ENCODE assay signal across 1 cellular context in genomic region chr1:114745351-114745750, GRCh38.
TF ChIP-seq lines count a peak whose summit lies in the region.

No MANE protein-coding gene starts in this region.

TF ChIP-seq in GM12878, 131 proteins besides CTCF, POLR2A, EP300 and RAD21:
- no peak for TF ChIP-seq TCF3 (IDR thresholded peaks at IDR 0.05; ENCODE audit: borderline replicate concordance, insufficient read depth, low read depth, low read length)
- TF ChIP-seq JUNB (IDR thresholded peaks at IDR 0.05), result peak; percentile 37; the same call in 1 of the 2 replicates
- peak; percentile 21; the same call in 1 of the 2 replicates for TF ChIP-seq CREM (IDR thresholded peaks at IDR 0.05; ENCODE audit: low read depth)
- 0 out of 2 replicates have a peak, but pooled peaks have one; percentile 27 for TF ChIP-seq MEF2A (IDR thresholded peaks at IDR 0.05; ENCODE audit: insufficient read depth, low read depth, low read length)
- peak; percentile 82 for TF ChIP-seq RUNX3 (IDR thresholded peaks at IDR 0.05; ENCODE audit: low read length)
- no peak for TF ChIP-seq RFX5 (IDR thresholded peaks at IDR 0.05; ENCODE audit: low read depth, low read length)
- TF ChIP-seq NFIC (IDR thresholded peaks at IDR 0.05; ENCODE audit: low read depth, low read length), result peak; percentile 47; the same call in 1 of the 2 replicates
- TF ChIP-seq CHD1 (IDR thresholded peaks at IDR 0.05; ENCODE audit: low read depth, low read length), result no peak
- TF ChIP-seq USF1 (IDR thresholded peaks at IDR 0.05; ENCODE audit: borderline replicate concordance, extremely low read length, insufficient read depth, low read depth, low read length), result no peak
- TF ChIP-seq NKRF (conservative IDR thresholded peaks at IDR 0.05), result no peak
- no peak for TF ChIP-seq MLLT1 (IDR thresholded peaks at IDR 0.05)
- TF ChIP-seq JUND (IDR thresholded peaks at IDR 0.05; ENCODE audit: low read depth, low read length), result no peak
